7 cellular contexts compared by ENCODE assay signal in the genomic region with DNA sequence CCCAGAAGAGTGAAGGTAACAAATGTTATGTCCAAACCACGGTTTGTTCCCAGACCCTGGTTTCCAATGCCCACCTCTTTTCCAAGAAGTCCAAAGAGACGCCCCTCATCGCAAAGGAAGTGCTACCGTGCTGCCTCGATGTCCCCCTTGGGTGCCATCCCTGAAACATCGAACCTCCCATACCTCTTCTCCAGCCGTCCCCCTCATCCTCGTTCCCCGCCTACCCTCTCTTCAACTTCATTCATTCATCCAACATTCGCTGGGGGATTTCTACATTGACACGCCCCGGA. TPM values are rescaled to one million over a fixed set of nuclear protein-coding genes. Genes with fewer than 3 reads are reported as not detected.
DNase-seq lines count a peak whose midpoint lies in the region; ATAC-seq and TF ChIP-seq lines count a peak whose summit lies in the region.

No MANE protein-coding gene starts in this region.

- H3K27ac ChIP-seq in PC-3 (ENCODE audit: low read length): peak overlapping the region; percentile 57
- H3K27ac ChIP-seq in fibroblast of lung (ENCODE audit: insufficient read depth, low read length): peak overlapping the region; percentile 83

- ATAC-seq in GM21381 (IDR thresholded peaks at IDR 0.05; ENCODE audit: unreplicated experiment) (peak; percentile 6), PC-3 (no peak)

- DNase-seq in PC-3 (no peak), fibroblast of lung (ENCODE audit: low read depth in 2 of 2) (no peak), NCI-H128 (lab: John Stamatoyannopoulos, UW; ENCODE audit: unreplicated experiment) (no peak), HT-29 (ENCODE audit: low spot score) (no peak), AG08395 (ENCODE audit: low spot score) (no peak)

- TF ChIP-seq CTCF in PC-3 (conservative IDR thresholded peaks at IDR 0.05; ENCODE audit: low read depth, low read length) (no peak), fibroblast of lung (conservative IDR thresholded peaks at IDR 0.05 in 1 of 2, IDR thresholded peaks at IDR 0.05 in 1 of 2; ENCODE audit: low read depth in 1 of 2, low read length in 2 of 2) (no peak)

- H3K27me3 ChIP-seq in PC-3 (ENCODE audit: low read length) (no peaks in the 10 kb centered on the region), fibroblast of lung (ENCODE audit: control insufficient read depth, insufficient read depth, low read length) (no peaks in the 10 kb centered on the region), skeletal muscle satellite cell (ENCODE audit: control insufficient read depth, insufficient read depth, low read length) (no peaks in the 10 kb centered on the region)

- H3K9ac ChIP-seq in PC-3 (ENCODE audit: low read length): peak overlapping the region; percentile 99
- peak overlapping the region; percentile 74 for H3K9ac ChIP-seq in fibroblast of lung (ENCODE audit: insufficient read depth, low read length)
- peak overlapping the region; percentile 91 for H3K9ac ChIP-seq in skeletal muscle satellite cell (ENCODE audit: low read depth, low read length)

- H3K4me2 ChIP-seq in PC-3 (ENCODE audit: low read length) (peak overlapping the region; percentile 99), fibroblast of lung (ENCODE audit: extremely low read depth, insufficient read depth, low read length) (peak overlapping the region; percentile 95), skeletal muscle satellite cell (ENCODE audit: low read length) (peak overlapping the region; percentile 97)

- H3K36me3 ChIP-seq in PC-3 (ENCODE audit: low read depth, low read length) (no peaks in the 10 kb centered on the region), fibroblast of lung (ENCODE audit: control insufficient read depth, insufficient read depth, low read length) (no peaks in the 10 kb centered on the region), skeletal muscle satellite cell (ENCODE audit: insufficient read depth, low read length) (no peaks in the 10 kb centered on the region)

- CTCF ChIA-PET in PC-3 (lab: Charles Lee): no interaction called here

- intact Hi-C loops in PC-3 (cut with micrococcal nuclease): loop anchor here (1.0 kb wide), 1 partner anchor 30 kb away; the partner anchor contains the start of gene MAP2K1

- H4K20me1 ChIP-seq in PC-3 (ENCODE audit: low read length) (no peaks in the 10 kb centered on the region), fibroblast of lung (ENCODE audit: control insufficient read depth, extremely low read depth, insufficient read depth, low read length) (no peaks in the 10 kb centered on the region)

- H3K4me3 ChIP-seq in PC-3 (ENCODE audit: low read length) (peak overlapping the region; percentile 89), fibroblast of lung (replicated peaks in 1 of 4; ENCODE audit: control extremely low read depth in 1 of 4, insufficient read depth in 1 of 4, low read depth in 3 of 4, low read length in 4 of 4) (peak overlapping the region; percentile 71 to 87 (median 82)), skeletal muscle satellite cell (ENCODE audit: low read length) (peak overlapping the region; percentile 90)

- H3K4me1 ChIP-seq in PC-3 (ENCODE audit: insufficient read depth, low read length) (peaks cover 16% of the 10 kb centered on the region), fibroblast of lung (ENCODE audit: control insufficient read depth, extremely low read depth, insufficient read depth, low read length) (no peaks in the 10 kb centered on the region), skeletal muscle satellite cell (ENCODE audit: control insufficient read depth, insufficient read depth, low read length) (peaks cover 3% of the 10 kb centered on the region)

- H3F3A ChIP-seq in PC-3 (ENCODE audit: low read length, unreplicated experiment): peaks cover 4% of the 10 kb centered on the region

- H2AFZ ChIP-seq in PC-3 (ENCODE audit: low read length) (peak overlapping the region; percentile 94), fibroblast of lung (ENCODE audit: low read length) (peak overlapping the region; percentile 94)

- H3K79me2 ChIP-seq in PC-3 (ENCODE audit: low read length) (peaks cover 24% of the 10 kb centered on the region), fibroblast of lung (ENCODE audit: control insufficient read depth, insufficient read depth, low read length) (peaks cover 9% of the 10 kb centered on the region)

- POLR2A ChIA-PET in PC-3 (lab: Charles Lee; ENCODE audit: unreplicated experiment): no interaction called here

- H3K9me2 ChIP-seq in PC-3 (replicated peaks; ENCODE audit: low read length): no peaks in the 10 kb centered on the region

- BruUV-seq in PC-3 (replicated peaks; lab: Mats Ljungman, UMichigan): TSS peak; percentile 80

- H3K9me3 ChIP-seq in PC-3 (ENCODE audit: low read length) (no peaks in the 10 kb centered on the region), fibroblast of lung (ENCODE audit: control insufficient read depth, insufficient read depth, low read depth, low read length) (no peaks in the 10 kb centered on the region), skeletal muscle satellite cell (replicated peaks; ENCODE audit: low read length) (no peaks in the 10 kb centered on the region)

RNA-seq across cellular contexts. Expression of gene TIPIN, which starts 0.5 kb away (rescaled TPM):
- total RNA-seq in PC-3 (2014; rRNA removed) (11.5 and 14.2 TPM in 2 replicates), fibroblast of lung (14.5 and 16.7 TPM in 2 replicates)
- polyA plus RNA-seq in fibroblast of lung: 12.6 and 17.8 TPM in 2 replicates
- polyA plus RNA-seq in fibroblast of lung (2012): 10.3 and 13.6 TPM in 2 replicates
- polyA minus RNA-seq in fibroblast of lung (ENCODE audit: low replicate concordance): 3.1 and 4.8 TPM in 2 replicates
- total RNA-seq in skeletal muscle satellite cell (2012; rRNA removed): 15.5 and 16.7 TPM in 2 replicates
- 8.9 and 11.3 TPM in 2 replicates for total RNA-seq in HT-29 (2014; rRNA removed; shearing (Covaris generic))

RNA-seq across cellular contexts. Expression of gene MAP2K1, which starts 30.7 kb away (rescaled TPM):
- 35.5 and 55.2 TPM in 2 replicates for total RNA-seq in PC-3 (2014; rRNA removed)
- total RNA-seq in fibroblast of lung: 26.2 and 32.9 TPM in 2 replicates
- 37.5 and 40.0 TPM in 2 replicates for polyA plus RNA-seq in fibroblast of lung
- polyA plus RNA-seq in fibroblast of lung (2012): 35.1 and 36.5 TPM in 2 replicates
- 50.5 and 60.3 TPM in 2 replicates for polyA minus RNA-seq in fibroblast of lung (ENCODE audit: low replicate concordance)
- total RNA-seq in skeletal muscle satellite cell (2012; rRNA removed): 34.2 and 59.0 TPM in 2 replicates
- 57.1 and 61.7 TPM in 2 replicates for total RNA-seq in HT-29 (2014; rRNA removed; shearing (Covaris generic))
